ENCODE assay signal across 23 cellular contexts in genomic region chr5:64000096-64000495, GRCh38. TPM values are rescaled to one million over a fixed set of nuclear protein-coding genes. Genes with fewer than 3 reads are reported as not detected.
A peak's percentile ranks its signal among the peaks of the same experiment; 100 is the strongest.
DNase-seq lines count a peak whose midpoint lies in the region; ATAC-seq and TF ChIP-seq lines count a peak whose summit lies in the region.
"Had no signal": no experiment of that assay in that cellular context is flagged by ENCODE, and none has a peak within 500 bp of the region (broad histone marks: within the 10 kb centered on the region; RNA-seq: fewer than 3 reads in every experiment).

No MANE protein-coding gene starts in this region.

- in situ Hi-C loops in mammary epithelial cell (cut with MboI; ENCODE audit: low sequenced_read_pairs in 2 of 2): no loop called here

- no peaks in the 10 kb centered on the region for H3K4me1 Mint-ChIP-seq in MCF 10A (ENCODE audit: insufficient read depth, unreplicated experiment)
- no peaks in the 10 kb centered on the region for H3K4me1 Mint-ChIP-seq in activated T-cell treated with anti-CD3 and anti-CD28 coated beads, Interleukin-2, amount 50 U/mL, for 24 hours (ENCODE audit: low read depth)
- H3K4me1 Mint-ChIP-seq in CD4-positive, alpha-beta T cell (ENCODE audit: low read depth): no peaks in the 10 kb centered on the region
- H3K4me1 Mint-ChIP-seq: CD4-positive, CD25-positive, alpha-beta regulatory T cell had no signal

- no peaks in the 10 kb centered on the region for H3K9me3 ChIP-seq in mammary epithelial cell (replicated peaks; ENCODE audit: insufficient read depth, low read length)
- no peaks in the 10 kb centered on the region for H3K9me3 ChIP-seq in CD4-positive, alpha-beta T cell (ENCODE audit: control insufficient read depth, low read length)
- H3K9me3 ChIP-seq: SJSA1 had no signal

- H3K36me3 Mint-ChIP-seq in MCF 10A (ENCODE audit: insufficient read depth, unreplicated experiment): no peaks in the 10 kb centered on the region
- H3K36me3 Mint-ChIP-seq in activated T-cell treated with anti-CD3 and anti-CD28 coated beads, Interleukin-2, amount 50 U/mL, for 24 hours (ENCODE audit: low read depth): no peaks in the 10 kb centered on the region
- H3K36me3 Mint-ChIP-seq in CD4-positive, alpha-beta T cell (ENCODE audit: low read depth): no peaks in the 10 kb centered on the region
- H3K36me3 Mint-ChIP-seq: CD4-positive, CD25-positive, alpha-beta regulatory T cell had no signal

- no peak overlapping the region for H3K4me3 Mint-ChIP-seq in MCF 10A (ENCODE audit: unreplicated experiment)
- H3K4me3 Mint-ChIP-seq in activated T-cell treated with anti-CD3 and anti-CD28 coated beads, Interleukin-2, amount 50 U/mL, for 24 hours: no peak overlapping the region
- H3K4me3 Mint-ChIP-seq in CD4-positive, alpha-beta T cell: no peak overlapping the region
- H3K4me3 Mint-ChIP-seq: CD4-positive, CD25-positive, alpha-beta regulatory T cell had no signal

- no peak overlapping the region for H2AFZ ChIP-seq in mammary epithelial cell (ENCODE audit: low read depth, low read length)

- no peak overlapping the region for H3K27ac ChIP-seq in mammary epithelial cell (ENCODE audit: insufficient read depth, low read depth, low read length)
- peak overlapping the region; percentile 24 for H3K27ac ChIP-seq in layer of hippocampus (ENCODE audit: low read depth, low read length)
- H3K27ac ChIP-seq in CD4-positive, alpha-beta T cell (ENCODE audit: low read depth, low read length): no peak overlapping the region
- H3K27ac ChIP-seq: 22Rv1, SJSA1 had no signal

- POLR2A ChIA-PET in MCF 10A (lab: Yijun Ruan, JAX): no interaction called here
- POLR2A ChIA-PET in CD4-positive, alpha-beta T cell (lab: Charles Lee): no interaction called here

- no peak overlapping the region for H3K9ac ChIP-seq in mammary epithelial cell (ENCODE audit: insufficient read depth, low read length)

- no peaks in the 10 kb centered on the region for H3K79me2 ChIP-seq in mammary epithelial cell (ENCODE audit: insufficient read depth, low read length)

- DNase-seq in MCF 10A (ENCODE audit: unreplicated experiment): peak; percentile 4
- no peak for DNase-seq in mammary epithelial cell
- peak; percentile 16 for DNase-seq in putamen (ENCODE audit: low spot score)
- DNase-seq in activated T-cell treated with anti-CD3 and anti-CD28 coated beads, Interleukin-2, amount 50 U/mL, for 24 hours: no peak
- DNase-seq in left ventricle myocardium superior: no peak
- no peak for DNase-seq in CD4-positive, alpha-beta T cell
- DNase-seq: CD4-positive, CD25-positive, alpha-beta regulatory T cell; HCEC 1CT; IMR-90; KG1; MM.1S; NCI-H1694; NCI-H2029 treated with DMSO at 0.1 percent for 48 hours; NCI-H446 treated with DMSO at 0.1 percent for 48 hours; NCI-H526; NCI-H82; Right ventricle myocardium superior; RPMI8226 had no signal

- H3K4me2 ChIP-seq in mammary epithelial cell (ENCODE audit: insufficient read depth, low read depth, low read length): no peak overlapping the region

- H3K27me3 ChIP-seq in mammary epithelial cell (ENCODE audit: insufficient read depth, low read length) (no peaks in the 10 kb centered on the region), layer of hippocampus (ENCODE audit: control insufficient read depth, insufficient read depth, low read length) (no peaks in the 10 kb centered on the region)
- H3K27me3 ChIP-seq in CD4-positive, alpha-beta T cell (ENCODE audit: control insufficient read depth, insufficient read depth, low read length): no peaks in the 10 kb centered on the region
- H3K27me3 ChIP-seq: SJSA1 had no signal

- no peaks in the 10 kb centered on the region for H3K27me3 Mint-ChIP-seq in MCF 10A (ENCODE audit: insufficient read depth, unreplicated experiment)
- H3K27me3 Mint-ChIP-seq in activated T-cell treated with anti-CD3 and anti-CD28 coated beads, Interleukin-2, amount 50 U/mL, for 24 hours: no peaks in the 10 kb centered on the region
- no peaks in the 10 kb centered on the region for H3K27me3 Mint-ChIP-seq in CD4-positive, alpha-beta T cell
- H3K27me3 Mint-ChIP-seq: CD4-positive, CD25-positive, alpha-beta regulatory T cell had no signal

- H3K4me1 ChIP-seq in mammary epithelial cell (ENCODE audit: insufficient read depth, low read length): no peaks in the 10 kb centered on the region
- H3K4me1 ChIP-seq: SJSA1 had no signal

- no peak overlapping the region for H3K4me3 ChIP-seq in mammary epithelial cell (replicated peaks in 1 of 3; ENCODE audit: insufficient read depth in 1 of 3, low read depth in 2 of 3, low read length in 3 of 3)
- H3K4me3 ChIP-seq: SJSA1 had no signal

- TF ChIP-seq CTCF in MCF 10A (IDR thresholded peaks at IDR 0.05; ENCODE audit: unreplicated experiment) (no peak), mammary epithelial cell (conservative IDR thresholded peaks at IDR 0.05 in 1 of 2, IDR thresholded peaks at IDR 0.05 in 1 of 2; ENCODE audit: extremely low read depth in 1 of 2, insufficient read depth in 1 of 2, low read depth in 1 of 2, low read length in 2 of 2) (no peak)
- no peak for TF ChIP-seq CTCF in CD4-positive, alpha-beta T cell (IDR thresholded peaks at IDR 0.05)

- no peak overlapping the region for H3K27ac Mint-ChIP-seq in MCF 10A (ENCODE audit: low read depth, unreplicated experiment)
- H3K27ac Mint-ChIP-seq in activated T-cell treated with anti-CD3 and anti-CD28 coated beads, Interleukin-2, amount 50 U/mL, for 24 hours: no peak overlapping the region
- no peak overlapping the region for H3K27ac Mint-ChIP-seq in CD4-positive, alpha-beta T cell
- H3K27ac Mint-ChIP-seq: CD4-positive, CD25-positive, alpha-beta regulatory T cell had no signal

- no peaks in the 10 kb centered on the region for H4K20me1 ChIP-seq in mammary epithelial cell (ENCODE audit: insufficient read depth, low read length)

- dilution Hi-C loops in mammary epithelial cell (cut with HindIII; ENCODE audit: low sequenced_read_pairs): no loop called here

- no peaks in the 10 kb centered on the region for H3K9me3 Mint-ChIP-seq in MCF 10A (ENCODE audit: unreplicated experiment)
- peaks cover 3% of the 10 kb centered on the region for H3K9me3 Mint-ChIP-seq in activated T-cell treated with anti-CD3 and anti-CD28 coated beads, Interleukin-2, amount 50 U/mL, for 24 hours
- H3K9me3 Mint-ChIP-seq in CD4-positive, alpha-beta T cell: peaks cover 5% of the 10 kb centered on the region

- BruUV-seq in MCF 10A (replicated peaks; lab: Mats Ljungman, UMichigan): no TSS peak
- no TSS peak for BruUV-seq in mammary epithelial cell (replicated peaks; lab: Mats Ljungman, UMichigan)

- CTCF ChIA-PET in MCF 10A (lab: Yijun Ruan, JAX) (interaction anchor here (1.4 kb wide), 1 partner anchor 11 kb away, joined by 6 read pairs; no protein-coding TSS in a partner anchor), mammary epithelial cell (lab: Charles Lee; ENCODE audit: low non-redundant PET) (no interaction called here)
- CTCF ChIA-PET in CD4-positive, alpha-beta T cell (lab: Charles Lee): no interaction called here

- ATAC-seq in GM18511 (IDR thresholded peaks at IDR 0.05; ENCODE audit: unreplicated experiment) (no peak), left ventricle myocardium superior (no peak)
- no peak for ATAC-seq in CD4-positive, alpha-beta T cell (ENCODE audit: poor library complexity)

- intact Hi-C loops in MCF 10A (cut with micrococcal nuclease) (no loop called here), mammary epithelial cell (cut with micrococcal nuclease) (no loop called here), left ventricle myocardium superior (cut with micrococcal nuclease) (no loop called here)
- intact Hi-C loops in CD4-positive, alpha-beta T cell (cut with DNase I, micrococcal nuclease): no loop called here

- no peaks in the 10 kb centered on the region for H3K36me3 ChIP-seq in mammary epithelial cell (ENCODE audit: insufficient read depth, low read length)
- H3K36me3 ChIP-seq: SJSA1 had no signal

RNA-seq across cellular contexts. Expression of gene HTR1A, which starts 37.9 kb away (rescaled TPM):
- total RNA-seq in MCF 10A (2022): not detected in 2 replicates
- total RNA-seq in mammary epithelial cell: not detected
- not detected for polyA plus RNA-seq in mammary epithelial cell
- not detected for polyA minus RNA-seq in mammary epithelial cell
- total RNA-seq in left ventricle myocardium superior: not detected
- total RNA-seq in CD4-positive, alpha-beta T cell: not detected
- total RNA-seq: CD4-positive, CD25-positive, alpha-beta regulatory T cell; IMR-90; Right ventricle myocardium superior; SJSA1 had no signal
- polyA plus RNA-seq: BJ; CD4-positive, CD25-positive, alpha-beta regulatory T cell; IMR-90 had no signal

Comparison
In these comparisons a context has a peak if more than half of its experiments do, and no peak if none do; other contexts are left out.
1. DNase-seq: peak in MCF 10A (single experiment) and putamen (single experiment); none in mammary epithelial cell (single experiment), activated T-cell treated with anti-CD3 and anti-CD28 coated beads, Interleukin-2, amount 50 U/mL, for 24 hours (single experiment), left ventricle myocardium superior (single experiment) and CD4-positive, alpha-beta T cell (0 of 10).